ENCODE assay signal across 8 cellular contexts in the genomic region with DNA sequence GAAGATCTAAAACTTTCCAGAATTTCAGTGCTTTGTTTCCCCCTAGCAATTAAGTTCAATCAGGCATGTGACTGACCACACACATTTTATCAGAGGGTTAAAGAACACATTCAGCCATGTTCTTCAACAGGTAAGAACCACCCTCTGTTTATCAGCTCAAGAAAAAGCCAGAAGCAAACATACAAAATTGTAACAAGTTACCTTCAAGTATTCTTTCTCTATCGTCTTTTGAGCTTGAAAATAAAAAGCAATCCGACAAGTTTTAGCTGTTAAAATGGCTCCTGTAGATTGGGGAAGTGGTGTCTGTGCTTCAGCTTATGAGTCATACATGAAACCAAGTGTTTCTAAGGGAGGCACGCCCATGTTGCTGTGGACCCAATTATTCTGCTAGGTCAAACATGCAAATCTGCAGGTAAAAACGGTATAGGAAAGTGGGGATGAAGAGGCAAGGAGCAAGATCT. TPM values are rescaled to one million over a fixed set of nuclear protein-coding genes. Genes with fewer than 3 reads are reported as not detected.
DNase-seq lines count a peak whose midpoint lies in the region; ATAC-seq and TF ChIP-seq lines count a peak whose summit lies in the region.

A gene (minus strand): TSS at position 290 of the 461 bp plus-strand sequence. CDS start 37,262 bp downstream, outside the sequence.

- H3K9me2 ChIP-seq in SU-DHL-6 (replicated peaks; ENCODE audit: insufficient read depth, low read length): no peaks in the 10 kb centered on the region

- peaks cover 9% of the 10 kb centered on the region; the same call in 1 of the 2 replicates for H4K20me1 ChIP-seq in SU-DHL-6 (ENCODE audit: low read depth, low read length)

- H3K4me3 ChIP-seq in HUES6 (ENCODE audit: low read depth, low read length) (peak within 1 kb of the TSS; percentile 18; the same call in 1 of the 2 replicates), SU-DHL-6 (ENCODE audit: insufficient read depth, low read length, poor library complexity, severe bottlenecking) (peak within 1 kb of the TSS; percentile 86), ascending aorta (peak within 1 kb of the TSS; percentile 22 to 26)

- H3K27ac ChIP-seq in HUES6 (ENCODE audit: low read depth, low read length) (peak within 1 kb of the TSS; percentile 61), SU-DHL-6 (ENCODE audit: low read depth, low read length) (peak within 1 kb of the TSS; percentile 98), ascending aorta (peak within 1 kb of the TSS; percentile 9 to 55)

- H3K36me3 ChIP-seq in HUES6 (ENCODE audit: control insufficient read depth, insufficient read depth, low read length) (no peaks in the 10 kb centered on the region), SU-DHL-6 (ENCODE audit: low read length) (peaks cover 30% of the 10 kb centered on the region), ascending aorta (no peaks in the 10 kb centered on the region)

- peak within 1 kb of the TSS; percentile 99 for H3K4me2 ChIP-seq in SU-DHL-6 (ENCODE audit: low read depth, low read length, poor library complexity, severe bottlenecking)

- ATAC-seq in GM21576 (IDR thresholded peaks at IDR 0.05; ENCODE audit: unreplicated experiment): peak; percentile 84

- H3K4me1 ChIP-seq in HUES6 (ENCODE audit: control insufficient read depth, insufficient read depth, low read length) (peaks cover 40% of the 10 kb centered on the region), ascending aorta (peaks cover 3 to 4% of the 10 kb centered on the region in 2 donors)

- H3K9me3 ChIP-seq in HUES6 (ENCODE audit: control insufficient read depth, insufficient read depth, low read depth, low read length) (no peaks in the 10 kb centered on the region), SU-DHL-6 (ENCODE audit: insufficient read depth, low read length) (no peaks in the 10 kb centered on the region), ascending aorta (no peaks in the 10 kb centered on the region)

- H3K79me2 ChIP-seq in SU-DHL-6 (ENCODE audit: insufficient read depth, low read length): peaks cover 98% of the 10 kb centered on the region

- intact Hi-C loops in ascending aorta (cut with DNase I): no loop called here

- H2AFZ ChIP-seq in SU-DHL-6 (ENCODE audit: low read depth, low read length, severe bottlenecking): no peak within 1 kb of the TSS

- DNase-seq in GM04504 (ENCODE audit: low read depth) (peak; percentile 28), ascending aorta (ENCODE audit: low spot score in 2 of 2) (peak; percentile 14 to 69), iPS-NIHi11 (ENCODE audit: low spot score) (peak; percentile 45), GOT3 (lab: John Stamatoyannopoulos, UW) (no peak)
- peak; percentile 24 to 25 for DNase-seq in stimulated activated CD4-positive, alpha-beta T cell treated with anti-CD3 and anti-CD28 coated beads, Interleukin-15, amount 100 ng/mL, for 48 hours (ENCODE audit: low read depth in 2 of 2)

- TF ChIP-seq CTCF in SU-DHL-6 (IDR thresholded peaks at IDR 0.05; ENCODE audit: insufficient read depth, low read length, poor library complexity, severe bottlenecking): no peak
- TF ChIP-seq CTCF in ascending aorta (IDR thresholded peaks at IDR 0.05): no peak

- peaks cover 53% of the 10 kb centered on the region for H3F3A ChIP-seq in SU-DHL-6 (ENCODE audit: insufficient read depth)

- H3K27me3 ChIP-seq in HUES6 (ENCODE audit: control insufficient read depth, insufficient read depth, low read length) (no peaks in the 10 kb centered on the region), SU-DHL-6 (ENCODE audit: low read length) (no peaks in the 10 kb centered on the region), ascending aorta (no peaks in the 10 kb centered on the region)

- H3K9ac ChIP-seq in HUES6 (ENCODE audit: low read length): no peak within 1 kb of the TSS
- peak within 1 kb of the TSS; percentile 83 for H3K9ac ChIP-seq in SU-DHL-6 (ENCODE audit: low read length)

RNA-seq across cellular contexts. Expression of the gene that starts here (rescaled TPM):
- 105 TPM for total RNA-seq in ascending aorta

Comparison
In these comparisons a context has a peak if more than half of its experiments do, and no peak if none do; other contexts are left out.
1. H3K27ac ChIP-seq: peak in every context shown above with its lines; median percentile 98 in SU-DHL-6; 61 in HUES6; 32 in ascending aorta.
2. H3K4me3 ChIP-seq: peak in every context shown above with its lines; median percentile 86 in SU-DHL-6; 24 in ascending aorta; 18 in HUES6.